15 cellular contexts compared by ENCODE assay signal in genomic region chr3:69695933-69696332, GRCh38. TPM values are rescaled to one million over a fixed set of nuclear protein-coding genes. Genes with fewer than 3 reads are reported as not detected.
DNase-seq lines count a peak whose midpoint lies in the region; ATAC-seq and TF ChIP-seq lines count a peak whose summit lies in the region.
"Had no signal": no experiment of that assay in that cellular context is flagged by ENCODE, and none has a peak within 500 bp of the region (broad histone marks: within the 10 kb centered on the region; RNA-seq: fewer than 3 reads in every experiment).

No MANE protein-coding gene starts in this region.

- intact Hi-C loops in PC-3 (cut with micrococcal nuclease) = no loop called here
- intact Hi-C loops in heart left ventricle (cut with DNase I) = loop anchor here in 2 of 10 donors (2.0 to 5.0 kb wide), 2 partner anchors 159 to 251 kb away; no protein-coding TSS in a partner anchor

- H3K27me3 ChIP-seq in PC-3 (ENCODE audit: low read length) = no peaks in the 10 kb centered on the region
- H3K27me3 ChIP-seq in heart left ventricle = no peaks in the 10 kb centered on the region
- H3K27me3 ChIP-seq: BLaER1 had no signal

- H4K20me1 ChIP-seq in PC-3 (ENCODE audit: low read length) = no peaks in the 10 kb centered on the region
- H4K20me1 ChIP-seq: BLaER1 had no signal

- peak; percentile 8 for DNase-seq in Daoy (ENCODE audit: low read depth)
- no peak for DNase-seq in PC-3
- DNase-seq in epithelial cell of esophagus (ENCODE audit: low read depth) = peak; percentile 15
- peak; percentile 39 for DNase-seq in renal cortical epithelial cell (ENCODE audit: low read depth)
- DNase-seq in inferior parietal cortex (ENCODE audit: extremely low spot score) = no peak
- no peak for DNase-seq in NK-92 (lab: John Stamatoyannopoulos, UW; ENCODE audit: unreplicated experiment)
- no peak for DNase-seq in heart left ventricle
- DNase-seq: 8988T; CD4-positive, alpha-beta memory T cell; DMS153; DMS79; GF-D8; GOT3; H9 had no signal

- H3K4me1 ChIP-seq in PC-3 (ENCODE audit: insufficient read depth, low read length) (peaks cover 11% of the 10 kb centered on the region), heart left ventricle (peaks cover 0 to 3% (median 0%) of the 10 kb centered on the region in 12 donors)
- H3K4me1 ChIP-seq: BLaER1 had no signal

- no peak overlapping the region for H3K4me3 ChIP-seq in PC-3 (ENCODE audit: low read length)
- no peak overlapping the region for H3K4me3 ChIP-seq in epithelial cell of esophagus (ENCODE audit: low read length)
- H3K4me3 ChIP-seq in heart left ventricle = no peak overlapping the region
- H3K4me3 ChIP-seq: BLaER1 had no signal

- no TSS peak for BruUV-seq in PC-3 (replicated peaks; lab: Mats Ljungman, UMichigan)

- no peaks in the 10 kb centered on the region for H3K79me2 ChIP-seq in PC-3 (ENCODE audit: low read length)

- no peak overlapping the region for H2AFZ ChIP-seq in PC-3 (ENCODE audit: low read length)

- CTCF ChIA-PET in PC-3 (lab: Charles Lee) = interaction anchor here (0.5 to 0.6 kb wide), 2 partner anchors 43 to 92 kb away, joined by 3 to 4 read pairs; partner anchors contain the start of gene MITF

- no peak overlapping the region for H3K27ac ChIP-seq in PC-3 (ENCODE audit: low read length)
- no peak overlapping the region for H3K27ac ChIP-seq in heart left ventricle
- H3K27ac ChIP-seq: BLaER1 had no signal

- no peak overlapping the region for H3K4me2 ChIP-seq in PC-3 (ENCODE audit: low read length)
- H3K4me2 ChIP-seq: BLaER1 had no signal

- H3K9ac ChIP-seq in PC-3 (ENCODE audit: low read length) = no peak overlapping the region
- H3K9ac ChIP-seq: BLaER1 had no signal

- no peaks in the 10 kb centered on the region for H3F3A ChIP-seq in PC-3 (ENCODE audit: low read length, unreplicated experiment)

- H3K9me3 ChIP-seq in PC-3 (ENCODE audit: low read length) (no peaks in the 10 kb centered on the region), heart left ventricle (peaks cover 0 to 9% (median 3%) of the 10 kb centered on the region in 12 donors)

- H3K36me3 ChIP-seq in PC-3 (ENCODE audit: low read depth, low read length) (no peaks in the 10 kb centered on the region), heart left ventricle (no peaks in the 10 kb centered on the region)
- H3K36me3 ChIP-seq: BLaER1 had no signal

- POLR2A ChIA-PET in PC-3 (lab: Charles Lee; ENCODE audit: unreplicated experiment) = no interaction called here

- TF ChIP-seq CTCF in PC-3 (conservative IDR thresholded peaks at IDR 0.05; ENCODE audit: low read depth, low read length) (no peak), epithelial cell of esophagus (IDR thresholded peaks at IDR 0.05; ENCODE audit: insufficient read depth, low read depth, low read length, missing control alignments) (no peak), heart left ventricle (IDR thresholded peaks at IDR 0.05) (no peak)

- no peaks in the 10 kb centered on the region for H3K9me2 ChIP-seq in PC-3 (replicated peaks; ENCODE audit: low read length)

- WGBS in heart left ventricle, 4 donors = 77 to 82% (median 79%) methylated on average over 4 of the region's 4 CpGs

- no peak for TF ChIP-seq POLR2A in heart left ventricle (IDR thresholded peaks at IDR 0.05)

- ATAC-seq in PC-3 = peak; percentile 77
- ATAC-seq in heart left ventricle = no peak

RNA-seq across cellular contexts. Expression of gene MITF, which starts 43.3 kb away (rescaled TPM):
- 3.6 and 11.4 TPM in 2 replicates for total RNA-seq in Daoy (2014; rRNA removed; shearing (Covaris generic))
- 2.8 and 7.6 TPM in 2 replicates for total RNA-seq in PC-3 (2014; rRNA removed)
- total RNA-seq in renal cortical epithelial cell = 46.7 and 109 TPM in 2 replicates
- 100 to 1,000 TPM in 2 of 9 donors, 10 to 100 TPM in 7; 61.4 to 114 (median 86.9) TPM for total RNA-seq in heart left ventricle
- polyA plus RNA-seq in heart left ventricle = 10 to 100 TPM; 17.9 to 56.9 TPM
- polyA plus RNA-seq: CD4-positive, alpha-beta memory T cell had no signal

Comparison
In these comparisons a context has a peak if more than half of its experiments do, and no peak if none do; other contexts are left out.
1. DNase-seq: peak in Daoy (single experiment), epithelial cell of esophagus (single experiment) and renal cortical epithelial cell (single experiment); none in PC-3 (single experiment), inferior parietal cortex (single experiment), NK-92 (single experiment) and heart left ventricle (0 of 5).